ENCODE assay signal across 9 cellular contexts in the genomic region with DNA sequence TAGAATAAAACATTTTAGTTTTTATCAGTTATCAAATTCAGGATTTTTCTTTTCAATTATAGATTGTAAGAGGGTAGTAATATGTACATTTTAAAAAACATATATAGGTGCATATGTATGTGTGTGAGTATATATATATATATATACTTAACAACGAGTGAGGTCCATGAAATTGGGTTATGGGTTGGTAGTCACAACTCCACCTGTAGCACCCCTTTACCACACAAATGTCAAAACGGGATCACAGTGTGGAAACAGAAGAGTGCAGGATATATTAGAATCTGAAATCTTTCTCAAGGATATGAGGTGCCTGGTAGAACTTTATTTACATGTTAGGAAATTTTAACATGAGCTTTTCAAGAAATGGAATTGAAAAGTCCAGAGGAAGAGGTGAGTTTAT. TPM values are rescaled to one million over a fixed set of nuclear protein-coding genes. Genes with fewer than 3 reads are reported as not detected.
A peak's percentile ranks its signal among the peaks of the same experiment; 100 is the strongest.
DNase-seq lines count a peak whose midpoint lies in the region; ATAC-seq and TF ChIP-seq lines count a peak whose summit lies in the region.
"Had no signal": no experiment of that assay in that cellular context is flagged by ENCODE, and none has a peak within 500 bp of the region (broad histone marks: within the 10 kb centered on the region; RNA-seq: fewer than 3 reads in every experiment).

No MANE protein-coding gene starts in this region.

- H3K9me3 ChIP-seq in Loucy (ENCODE audit: insufficient read depth, low read depth, low read length), result no peaks in the 10 kb centered on the region

- TF ChIP-seq CTCF in Calu3 (IDR thresholded peaks at IDR 0.05; ENCODE audit: unreplicated experiment) (no peak), Loucy (conservative IDR thresholded peaks at IDR 0.05; ENCODE audit: low read length) (no peak), brain microvascular endothelial cell (IDR thresholded peaks at IDR 0.05; ENCODE audit: low read depth, low read length, missing control alignments) (no peak), neural crest cell (conservative IDR thresholded peaks at IDR 0.05) (no peak)

- H3K4me1 Mint-ChIP-seq in Calu3 (ENCODE audit: low read depth, unreplicated experiment), result peaks cover 27% of the 10 kb centered on the region
- H3K4me1 Mint-ChIP-seq in neural crest cell, result peaks cover 30% of the 10 kb centered on the region

- H3K4me2 ChIP-seq in Loucy (ENCODE audit: low read depth, low read length, poor library complexity, severe bottlenecking), result peak overlapping the region; percentile 92

- ATAC-seq in HG03175 (IDR thresholded peaks at IDR 0.05; ENCODE audit: unreplicated experiment), result no peak

- peak overlapping the region; percentile 75 for H3K9ac ChIP-seq in Loucy (ENCODE audit: low read depth, low read length, poor library complexity, severe bottlenecking)

- POLR2A ChIA-PET in HEK293T (lab: Yijun Ruan, JAX), result interaction anchor here (0.6 to 1.5 kb wide), 2 partner anchors 80 to 95 kb away, joined by 4 to 5 read pairs; partner anchors contain the start of gene TRAPPC6B

- H3K27me3 ChIP-seq in Loucy (ENCODE audit: insufficient read depth, low read length, poor library complexity, severe bottlenecking) (no peaks in the 10 kb centered on the region), brain microvascular endothelial cell (replicated peaks) (no peaks in the 10 kb centered on the region)

- H3K36me3 ChIP-seq in Loucy (ENCODE audit: insufficient read depth, low read length) (no peaks in the 10 kb centered on the region), brain microvascular endothelial cell (replicated peaks) (no peaks in the 10 kb centered on the region)

- DNase-seq in Calu3 (peak; percentile 23), brain microvascular endothelial cell (peak; percentile 20), neural crest cell (ENCODE audit: low read depth, low spot score) (no peak), HEK293T (ENCODE audit: extremely low spot score) (no peak), HPDE6-E6E7 (ENCODE audit: extremely low spot score) (no peak), KBM-7 (no peak)
- DNase-seq: cortex of kidney had no signal

- no peaks in the 10 kb centered on the region for H3K9me3 Mint-ChIP-seq in Calu3 (ENCODE audit: low read depth, unreplicated experiment)
- peaks cover 4% of the 10 kb centered on the region for H3K9me3 Mint-ChIP-seq in neural crest cell

- no peaks in the 10 kb centered on the region for H3K27me3 Mint-ChIP-seq in Calu3 (ENCODE audit: unreplicated experiment)
- no peaks in the 10 kb centered on the region for H3K27me3 Mint-ChIP-seq in neural crest cell (ENCODE audit: low read depth)

- intact Hi-C loops in Calu3 (cut with micrococcal nuclease; ENCODE audit: unreplicated experiment), result loop anchor here (2.0 to 5.0 kb wide), 2 partner anchors 32 to 102 kb away; partner anchors contain the start of gene MIA2

- peak overlapping the region; percentile 85 for H3K27ac Mint-ChIP-seq in Calu3 (ENCODE audit: unreplicated experiment)
- H3K27ac Mint-ChIP-seq in neural crest cell (ENCODE audit: unreplicated experiment), result no peak overlapping the region

- CTCF ChIA-PET in Calu3 (lab: Charles Lee) (interaction anchor here (0.6 to 0.7 kb wide), 2 partner anchors 26 to 73 kb away, joined by 3 read pairs; no protein-coding TSS in a partner anchor), HEK293T (lab: Yijun Ruan, JAX) (no interaction called here)

- H3K4me1 ChIP-seq in Loucy (ENCODE audit: insufficient read depth, low read length, poor library complexity, severe bottlenecking), result peaks cover 29% of the 10 kb centered on the region

- no peak overlapping the region for H2AFZ ChIP-seq in Loucy (ENCODE audit: low read length)

- peak overlapping the region; percentile 75 for H3K4me3 Mint-ChIP-seq in Calu3 (ENCODE audit: low read depth, unreplicated experiment)
- H3K4me3 Mint-ChIP-seq in neural crest cell, result peak overlapping the region; percentile 61

- no peaks in the 10 kb centered on the region for H3K9me2 ChIP-seq in Loucy (replicated peaks; ENCODE audit: low read depth, low read length)

- H3K4me3 ChIP-seq in Loucy (ENCODE audit: low read length, poor library complexity, severe bottlenecking) (peak overlapping the region; percentile 7), brain microvascular endothelial cell (ENCODE audit: low read depth, low read length) (peak overlapping the region; percentile 88)

- peaks cover 23% of the 10 kb centered on the region for H3K79me2 ChIP-seq in Loucy (ENCODE audit: insufficient read depth, low read length)

- in situ Hi-C loops in brain microvascular endothelial cell (cut with HindIII; ENCODE audit: low pct_ligation_motif_present, low sequenced_read_pairs), result no loop called here
- in situ Hi-C loops in KBM-7 (cut with MboI; ENCODE audit: low pct_unique_long_range_greater_than_20kb, low sequenced_read_pairs), result no loop called here

- no TSS peak for BruUV-seq in Calu3 (replicated peaks; lab: Mats Ljungman, UMichigan)

- H4K20me1 ChIP-seq in Loucy (ENCODE audit: insufficient read depth, low read length, poor library complexity, severe bottlenecking), result peaks cover 12% of the 10 kb centered on the region

- H3K36me3 Mint-ChIP-seq in Calu3 (ENCODE audit: insufficient read depth, unreplicated experiment) (peaks cover 39% of the 10 kb centered on the region), neural crest cell (ENCODE audit: low read depth) (no peaks in the 10 kb centered on the region)

- H3K27ac ChIP-seq in brain microvascular endothelial cell, result no peak overlapping the region

- no peaks in the 10 kb centered on the region for H3F3A ChIP-seq in Loucy (ENCODE audit: low read depth)

TF ChIP-seq in HEK293T, 16 proteins besides CTCF, POLR2A, EP300 and RAD21:
- TF ChIP-seq NFRKB (IDR thresholded peaks at IDR 0.05) (no peak), FOXM1 (IDR thresholded peaks at IDR 0.05; ENCODE audit: borderline replicate concordance) (no peak), BHLHE40 (IDR thresholded peaks at IDR 0.05; ENCODE audit: borderline replicate concordance) (no peak), HDGF (IDR thresholded peaks at IDR 0.05; ENCODE audit: borderline replicate concordance) (no peak), FOXK2 (IDR thresholded peaks at IDR 0.05) (no peak), L3MBTL2 (conservative IDR thresholded peaks at IDR 0.05) (no peak), TARDBP (IDR thresholded peaks at IDR 0.05) (no peak), SUZ12 (IDR thresholded peaks at IDR 0.05) (no peak), ZNF384 (IDR thresholded peaks at IDR 0.05) (no peak), LEF1 (IDR thresholded peaks at IDR 0.05; ENCODE audit: borderline replicate concordance) (no peak), CTBP1 (IDR thresholded peaks at IDR 0.05; ENCODE audit: borderline replicate concordance) (no peak), SP1 (IDR thresholded peaks at IDR 0.05) (no peak), ARNT (IDR thresholded peaks at IDR 0.05) (no peak), ELF4 (IDR thresholded peaks at IDR 0.05) (no peak), FOXA1 (IDR thresholded peaks at IDR 0.05) (no peak)
- TF ChIP-seq, protein P1, sequence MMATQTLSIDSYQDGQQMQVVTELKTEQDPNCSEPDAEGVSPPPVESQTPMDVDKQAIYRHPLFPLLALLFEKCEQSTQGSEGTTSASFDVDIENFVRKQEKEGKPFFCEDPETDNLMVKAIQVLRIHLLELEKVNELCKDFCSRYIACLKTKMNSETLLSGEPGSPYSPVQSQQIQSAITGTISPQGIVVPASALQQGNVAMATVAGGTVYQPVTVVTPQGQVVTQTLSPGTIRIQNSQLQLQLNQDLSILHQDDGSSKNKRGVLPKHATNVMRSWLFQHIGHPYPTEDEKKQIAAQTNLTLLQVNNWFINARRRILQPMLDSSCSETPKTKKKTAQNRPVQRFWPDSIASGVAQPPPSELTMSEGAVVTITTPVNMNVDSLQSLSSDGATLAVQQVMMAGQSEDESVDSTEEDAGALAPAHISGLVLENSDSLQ (IDR thresholded peaks at IDR 0.05), result no peak
TF ChIP-seq in HEK293T: peak in this region for 0.

RNA-seq across cellular contexts. Expression of gene MIA2, which starts 31.3 kb away (rescaled TPM):
- total RNA-seq in Calu3 (2022) (49.1 and 52.8 TPM in 2 replicates), neural crest cell (10.6 and 12.7 TPM in 2 replicates)

Comparison
In these comparisons a context has a peak if more than half of its experiments do, and no peak if none do; other contexts are left out.
1. DNase-seq: peak in Calu3 (single experiment) and brain microvascular endothelial cell (single experiment); none in neural crest cell (single experiment), HEK293T (single experiment), HPDE6-E6E7 (single experiment) and KBM-7 (single experiment).